ENCODE assay signal across 8 cellular contexts in the genomic region with DNA sequence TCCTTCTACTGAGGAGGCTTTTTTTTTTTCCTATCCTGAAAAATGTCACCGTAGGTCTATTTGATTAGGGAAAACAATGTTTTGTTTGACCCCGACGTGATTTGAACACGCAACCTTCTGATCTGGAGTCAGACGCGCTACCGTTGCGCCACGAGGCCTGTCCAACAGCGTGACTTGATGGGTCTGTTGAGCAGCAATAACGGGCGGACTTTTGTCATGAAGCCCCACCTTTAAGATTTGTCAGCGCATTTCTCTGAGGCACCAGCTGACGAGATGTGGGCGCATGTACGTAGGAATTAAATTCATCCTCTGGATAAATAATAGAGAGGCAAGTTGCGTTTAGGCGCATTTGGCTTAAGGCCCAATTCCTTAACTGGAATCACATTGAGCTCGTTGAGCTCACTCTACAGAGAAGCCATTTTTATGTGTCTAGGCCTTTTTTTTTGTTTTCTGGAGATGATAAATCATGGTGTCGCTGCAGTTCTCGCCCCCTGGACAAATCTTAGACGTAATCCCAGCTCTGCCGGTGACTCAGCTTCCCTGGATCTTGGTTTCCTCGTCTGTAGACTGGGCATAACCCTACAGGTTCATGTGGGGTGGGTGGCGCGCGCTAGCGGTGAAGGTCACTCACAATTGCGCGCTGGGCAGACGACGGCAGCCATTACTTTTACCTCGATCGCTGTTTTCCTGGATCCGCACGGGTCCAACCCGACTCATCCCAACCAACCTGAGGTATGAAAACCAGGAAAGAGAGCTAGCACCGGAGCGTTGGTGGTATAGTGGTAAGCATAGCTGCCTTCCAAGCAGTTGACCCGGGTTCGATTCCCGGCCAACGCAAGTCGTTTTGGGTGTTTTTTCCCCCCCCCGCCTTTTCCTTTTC. TPM values are rescaled to one million over a fixed set of nuclear protein-coding genes. Genes with fewer than 3 reads are reported as not detected.
A peak's percentile ranks its signal among the peaks of the same experiment; 100 is the strongest.
DNase-seq lines count a peak whose midpoint lies in the region; ATAC-seq and TF ChIP-seq lines count a peak whose summit lies in the region.

No MANE protein-coding gene starts in this region.

- TF ChIP-seq CTCF in liver (IDR thresholded peaks at IDR 0.05; ENCODE audit: low read depth, low read length, missing input control): peak; percentile 4

- peak overlapping the region; percentile 98 for H3K27ac Mint-ChIP-seq in activated CD4-positive, alpha-beta memory T cell treated with anti-CD3 and anti-CD28 coated beads for 36 hours

- H3K27ac ChIP-seq in liver (ENCODE audit: low read depth in 1 of 2, low read length in 2 of 2): peak overlapping the region; percentile 82 to 93

- H3K4me1 ChIP-seq in liver (ENCODE audit: control insufficient read depth in 4 of 4, insufficient read depth in 4 of 4, low read length in 3 of 4): peaks cover 4 to 25% (median 15%) of the 10 kb centered on the region in 4 donors

- no peaks in the 10 kb centered on the region for H3K36me3 ChIP-seq in liver (ENCODE audit: control insufficient read depth in 4 of 4, insufficient read depth in 3 of 4, low read depth in 1 of 4, low read length in 3 of 4)

- peak overlapping the region; percentile 98 for H3K4me3 Mint-ChIP-seq in activated CD4-positive, alpha-beta memory T cell treated with anti-CD3 and anti-CD28 coated beads for 36 hours

- peak overlapping the region; percentile 35 to 91 for H3K9ac ChIP-seq in liver (ENCODE audit: low read depth in 1 of 2, low read length in 2 of 2)

- CTCF ChIA-PET in activated CD4-positive, alpha-beta memory T cell treated with anti-CD3 and anti-CD28 coated beads for 36 hours (lab: Charles Lee): interaction anchor here (0.6 to 6.4 kb wide), 8 partner anchors 11 to 163 kb away, joined by 3 to 48 read pairs (median 6); a partner anchor contains a TSS

- intact Hi-C loops in activated CD4-positive, alpha-beta memory T cell treated with anti-CD3 and anti-CD28 coated beads for 36 hours (cut with micrococcal nuclease): loop anchor here (1.0 to 5.0 kb wide), 2 partner anchors 11 to 49 kb away; a partner anchor contains a TSS

- DNase-seq in COLO668 (lab: John Stamatoyannopoulos, UW; ENCODE audit: unreplicated experiment) (peak; percentile 83), HK-2 (ENCODE audit: unreplicated experiment) (peak; percentile 96), NCI-H82 treated with DMSO at 0.1 percent for 48 hours (lab: John Stamatoyannopoulos, UW; ENCODE audit: unreplicated experiment) (peak; percentile 94), dermis microvascular lymphatic vessel endothelial cell (ENCODE audit: low read depth in 2 of 2) (peak; percentile 90 to 92)
- DNase-seq in activated CD4-positive, alpha-beta memory T cell treated with anti-CD3 and anti-CD28 coated beads for 36 hours: peak; percentile 95
- peak; percentile 93 to 96 for DNase-seq in stimulated activated CD4-positive, alpha-beta T cell treated with anti-CD3 and anti-CD28 coated beads, Interleukin-2, amount 100 ng/mL, for 24 hours

- no peaks in the 10 kb centered on the region for H3K9me3 ChIP-seq in liver (ENCODE audit: control insufficient read depth in 4 of 4, low read length in 3 of 4)

- WGBS in liver: 12% methylated on average over 45 of the region's 45 CpGs

- H3K27me3 ChIP-seq in liver (ENCODE audit: control insufficient read depth in 4 of 4, insufficient read depth in 4 of 4, low read length in 3 of 4): no peaks in the 10 kb centered on the region

- POLR2A ChIA-PET in activated CD4-positive, alpha-beta memory T cell treated with anti-CD3 and anti-CD28 coated beads for 36 hours (lab: Charles Lee): interaction anchor here (0.6 to 7.9 kb wide), 13 partner anchors 8 to 1251 kb away, joined by 3 to 134 read pairs (median 6); a partner anchor contains a TSS

- peak overlapping the region; percentile 60 to 77 (median 67) for H3K4me3 ChIP-seq in liver (ENCODE audit: low read depth in 1 of 3, low read length in 3 of 3)

- H3K36me3 Mint-ChIP-seq in activated CD4-positive, alpha-beta memory T cell treated with anti-CD3 and anti-CD28 coated beads for 36 hours: peaks cover 18% of the 10 kb centered on the region

- H3K9me3 Mint-ChIP-seq in activated CD4-positive, alpha-beta memory T cell treated with anti-CD3 and anti-CD28 coated beads for 36 hours: peaks cover 2% of the 10 kb centered on the region

- H3K4me1 Mint-ChIP-seq in activated CD4-positive, alpha-beta memory T cell treated with anti-CD3 and anti-CD28 coated beads for 36 hours (ENCODE audit: low read depth): peaks cover 32% of the 10 kb centered on the region

- no peak for ATAC-seq in GM21528 (IDR thresholded peaks at IDR 0.05; ENCODE audit: low FRiP score, unreplicated experiment)

- peak in 1 of 2 donors; percentile 26 for TF ChIP-seq RAD21 in liver (IDR thresholded peaks at IDR 0.05)

- H3K27me3 Mint-ChIP-seq in activated CD4-positive, alpha-beta memory T cell treated with anti-CD3 and anti-CD28 coated beads for 36 hours: peaks cover 14% of the 10 kb centered on the region

TF ChIP-seq in liver, 16 proteins besides CTCF, POLR2A, EP300 and RAD21 (continues in another document):
- TF ChIP-seq HNF4G (IDR thresholded peaks at IDR 0.05): no peak
- TF ChIP-seq HNF4A (conservative IDR thresholded peaks at IDR 0.05): peak in 1 of 2 donors; percentile 26
- TF ChIP-seq, protein P1, sequence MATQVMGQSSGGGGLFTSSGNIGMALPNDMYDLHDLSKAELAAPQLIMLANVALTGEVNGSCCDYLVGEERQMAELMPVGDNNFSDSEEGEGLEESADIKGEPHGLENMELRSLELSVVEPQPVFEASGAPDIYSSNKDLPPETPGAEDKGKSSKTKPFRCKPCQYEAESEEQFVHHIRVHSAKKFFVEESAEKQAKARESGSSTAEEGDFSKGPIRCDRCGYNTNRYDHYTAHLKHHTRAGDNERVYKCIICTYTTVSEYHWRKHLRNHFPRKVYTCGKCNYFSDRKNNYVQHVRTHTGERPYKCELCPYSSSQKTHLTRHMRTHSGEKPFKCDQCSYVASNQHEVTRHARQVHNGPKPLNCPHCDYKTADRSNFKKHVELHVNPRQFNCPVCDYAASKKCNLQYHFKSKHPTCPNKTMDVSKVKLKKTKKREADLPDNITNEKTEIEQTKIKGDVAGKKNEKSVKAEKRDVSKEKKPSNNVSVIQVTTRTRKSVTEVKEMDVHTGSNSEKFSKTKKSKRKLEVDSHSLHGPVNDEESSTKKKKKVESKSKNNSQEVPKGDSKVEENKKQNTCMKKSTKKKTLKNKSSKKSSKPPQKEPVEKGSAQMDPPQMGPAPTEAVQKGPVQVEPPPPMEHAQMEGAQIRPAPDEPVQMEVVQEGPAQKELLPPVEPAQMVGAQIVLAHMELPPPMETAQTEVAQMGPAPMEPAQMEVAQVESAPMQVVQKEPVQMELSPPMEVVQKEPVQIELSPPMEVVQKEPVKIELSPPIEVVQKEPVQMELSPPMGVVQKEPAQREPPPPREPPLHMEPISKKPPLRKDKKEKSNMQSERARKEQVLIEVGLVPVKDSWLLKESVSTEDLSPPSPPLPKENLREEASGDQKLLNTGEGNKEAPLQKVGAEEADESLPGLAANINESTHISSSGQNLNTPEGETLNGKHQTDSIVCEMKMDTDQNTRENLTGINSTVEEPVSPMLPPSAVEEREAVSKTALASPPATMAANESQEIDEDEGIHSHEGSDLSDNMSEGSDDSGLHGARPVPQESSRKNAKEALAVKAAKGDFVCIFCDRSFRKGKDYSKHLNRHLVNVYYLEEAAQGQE (IDR thresholded peaks at IDR 0.05): no peak
- TF ChIP-seq FOXA1 (IDR thresholded peaks at IDR 0.05): no peak
- TF ChIP-seq TAF1 (conservative IDR thresholded peaks at IDR 0.05): peak; percentile 48
- TF ChIP-seq, protein P2, sequence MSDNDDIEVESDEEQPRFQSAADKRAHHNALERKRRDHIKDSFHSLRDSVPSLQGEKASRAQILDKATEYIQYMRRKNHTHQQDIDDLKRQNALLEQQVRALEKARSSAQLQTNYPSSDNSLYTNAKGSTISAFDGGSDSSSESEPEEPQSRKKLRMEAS (IDR thresholded peaks at IDR 0.05): peak; percentile 68
- TF ChIP-seq NR2F2 (IDR thresholded peaks at IDR 0.05): peak; percentile 44
- no peak for TF ChIP-seq JUND (IDR thresholded peaks at IDR 0.05)
- TF ChIP-seq RXRA (IDR thresholded peaks at IDR 0.05): peak in 1 of 2 donors; percentile 8
- TF ChIP-seq YY1 (IDR thresholded peaks at IDR 0.05): peak; percentile 98
- TF ChIP-seq SP1 (IDR thresholded peaks at IDR 0.05): peak; percentile 32

RNA-seq across cellular contexts. Expression of a gene that starts 10.6 kb away (rescaled TPM):
- 100 to 1,000 TPM; 184 TPM for total RNA-seq in activated CD4-positive, alpha-beta memory T cell treated with anti-CD3 and anti-CD28 coated beads for 36 hours
- total RNA-seq in dermis microvascular lymphatic vessel endothelial cell: 15.4 and 30.7 TPM in 2 replicates
- 10 to 100 TPM in 1 of 2 donors, under 1 TPM in 1; 0.42 to 25.9 TPM for total RNA-seq in liver
- 1 to 10 TPM; 1.8 to 4.3 TPM for polyA plus RNA-seq in liver

RNA-seq across cellular contexts. Expression of a gene that starts 26.8 kb away (rescaled TPM):
- 10 to 100 TPM; 64.7 to 79.2 TPM for total RNA-seq in activated CD4-positive, alpha-beta memory T cell treated with anti-CD3 and anti-CD28 coated beads for 36 hours
- 3.6 and 7.0 TPM in 2 replicates for total RNA-seq in dermis microvascular lymphatic vessel endothelial cell
- total RNA-seq in liver: 10 to 100 TPM in 1 of 2 donors, 1 to 10 TPM in 1; 5.9 to 10.0 TPM
- 1 to 10 TPM; 5.5 to 9.3 TPM for polyA plus RNA-seq in liver

RNA-seq across cellular contexts. Expression of a gene that starts 28.1 kb away (rescaled TPM):
- 100 to 1,000 TPM; 102 to 105 TPM for total RNA-seq in activated CD4-positive, alpha-beta memory T cell treated with anti-CD3 and anti-CD28 coated beads for 36 hours
- total RNA-seq in dermis microvascular lymphatic vessel endothelial cell (19.0 and 23.9 TPM in 2 replicates), liver (10 to 100 TPM; 13.7 to 18.5 TPM)
- 1 to 10 TPM; 6.0 to 7.9 TPM for polyA plus RNA-seq in liver

RNA-seq across cellular contexts. Expression of a gene that starts 31.0 kb away (rescaled TPM):
- 1 to 10 TPM; 7.9 to 8.3 TPM for total RNA-seq in activated CD4-positive, alpha-beta memory T cell treated with anti-CD3 and anti-CD28 coated beads for 36 hours
- total RNA-seq in dermis microvascular lymphatic vessel endothelial cell: 7.8 and 10.1 TPM in 2 replicates
- 1 to 10 TPM; 5.1 to 6.8 TPM for total RNA-seq in liver
- polyA plus RNA-seq in liver: 1 to 10 TPM; 4.1 to 6.4 TPM

RNA-seq across cellular contexts. Expression of a gene that starts 44.8 kb away (rescaled TPM):
- 10 to 100 TPM; 32.6 to 35.3 TPM for total RNA-seq in activated CD4-positive, alpha-beta memory T cell treated with anti-CD3 and anti-CD28 coated beads for 36 hours
- total RNA-seq in dermis microvascular lymphatic vessel endothelial cell: 17.2 and 23.7 TPM in 2 replicates
- total RNA-seq in liver: 1 to 10 TPM; 4.5 to 8.4 TPM
- polyA plus RNA-seq in liver: 1 to 10 TPM; 3.0 to 3.9 TPM
